Comparison of ENCODE assay signal across 8 cellular contexts in the genomic region with DNA sequence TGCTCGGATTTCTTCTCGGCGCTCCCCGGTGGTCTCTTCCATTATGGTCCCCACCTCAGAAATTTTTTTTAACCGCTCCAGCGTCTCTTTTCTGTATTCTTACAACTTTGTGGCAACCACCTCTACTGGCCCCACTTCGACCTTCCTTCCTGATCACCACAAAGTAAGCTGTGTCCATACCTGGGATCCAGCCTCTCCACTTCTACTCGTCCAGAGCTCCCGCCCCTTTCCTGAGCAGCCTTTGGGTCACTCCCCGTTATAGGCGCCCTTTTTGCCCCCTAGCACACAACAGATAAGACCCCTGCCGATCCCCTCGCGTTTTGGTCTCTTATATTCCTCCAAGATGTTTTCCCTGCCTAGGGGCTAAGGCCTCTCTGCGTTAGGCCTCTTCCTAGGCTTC. TPM values are rescaled to one million over a fixed set of nuclear protein-coding genes. Genes with fewer than 3 reads are reported as not detected.
A peak's percentile ranks its signal among the peaks of the same experiment; 100 is the strongest.
DNase-seq lines count a peak whose midpoint lies in the region; ATAC-seq, FAIRE-seq and TF ChIP-seq lines count a peak whose summit lies in the region.

No MANE protein-coding gene starts in this region.

- peaks cover 5 to 19% (median 16%) of the 10 kb centered on the region in 5 donors for H3K9me3 Mint-ChIP-seq in CD8-positive, alpha-beta memory T cell
- H3K9me3 Mint-ChIP-seq in MCF 10A (ENCODE audit: unreplicated experiment), result no peaks in the 10 kb centered on the region

- peaks cover 14% of the 10 kb centered on the region for H3K4me1 ChIP-seq in CD8-positive, alpha-beta memory T cell (ENCODE audit: insufficient read depth, low read length)
- H3K4me1 ChIP-seq in mesodermal cell (ENCODE audit: control insufficient read depth, insufficient read depth, low read length, poor library complexity, severe bottlenecking), result peaks cover 3% of the 10 kb centered on the region

- POLR2A ChIA-PET in CD8-positive, alpha-beta memory T cell (lab: Charles Lee), result no interaction called here
- POLR2A ChIA-PET in MCF 10A (lab: Yijun Ruan, JAX), result interaction anchor here (0.6 to 3.2 kb wide), 12 partner anchors 9 to 282 kb away, joined by 3 to 23 read pairs (median 4); a partner anchor contains a TSS

- peak overlapping the region; percentile 94 to 99 (median 96) for H3K27ac Mint-ChIP-seq in CD8-positive, alpha-beta memory T cell
- H3K27ac Mint-ChIP-seq in MCF 10A (ENCODE audit: low read depth, unreplicated experiment), result peak overlapping the region; percentile 100

- no peak for DNase-seq in CD8-positive, alpha-beta memory T cell
- DNase-seq in MCF 10A (ENCODE audit: unreplicated experiment) (no peak), hypothalamus (lab: John Stamatoyannopoulos, UW) (no peak), Kasumi-1 (lab: John Stamatoyannopoulos, UW) (no peak), HTR-8/SVneo (ENCODE audit: insufficient read length, low spot score) (no peak), NCI-H345 treated with DMSO at 0.1 percent for 48 hours (lab: John Stamatoyannopoulos, UW; ENCODE audit: unreplicated experiment) (no peak)

- CTCF ChIA-PET in CD8-positive, alpha-beta memory T cell (lab: Charles Lee), result interaction anchor here (1.0 kb wide), 1 partner anchor 174 kb away, joined by 3 read pairs; a partner anchor contains a TSS
- CTCF ChIA-PET in MCF 10A (lab: Yijun Ruan, JAX), result interaction anchor here (0.6 kb wide), 1 partner anchor 10 kb away, joined by 4 read pairs; no protein-coding TSS in a partner anchor

- peaks cover 50 to 68% (median 63%) of the 10 kb centered on the region in 3 donors for H3K4me1 Mint-ChIP-seq in CD8-positive, alpha-beta memory T cell
- peaks cover 12% of the 10 kb centered on the region for H3K4me1 Mint-ChIP-seq in MCF 10A (ENCODE audit: insufficient read depth, unreplicated experiment)

- H3K27ac ChIP-seq in CD8-positive, alpha-beta memory T cell (ENCODE audit: low read depth, low read length), result peak overlapping the region; percentile 97
- H3K27ac ChIP-seq in mesodermal cell (ENCODE audit: low read depth, low read length, severe bottlenecking), result peak overlapping the region; percentile 63

- intact Hi-C loops in MCF 10A (cut with micrococcal nuclease), result no loop called here

- no TSS peak for BruUV-seq in MCF 10A (replicated peaks; lab: Mats Ljungman, UMichigan)

- H3K36me3 Mint-ChIP-seq in CD8-positive, alpha-beta memory T cell, result peaks cover 27 to 76% (median 39%) of the 10 kb centered on the region in 3 donors
- H3K36me3 Mint-ChIP-seq in MCF 10A (ENCODE audit: insufficient read depth, unreplicated experiment), result peaks cover 60% of the 10 kb centered on the region

- no peak for FAIRE-seq in HTR-8/SVneo (lab: Jason Lieb, UNC)

- H3K27me3 ChIP-seq in CD8-positive, alpha-beta memory T cell (ENCODE audit: insufficient read depth, low read length, poor library complexity, severe bottlenecking), result no peaks in the 10 kb centered on the region

- WGBS in mesodermal cell (ENCODE audit: insufficient coverage in 2 of 2), 2 experiments, result 2 to 3% methylated on average over 13 to 15 of the region's 15 CpGs

- H3K9me3 ChIP-seq in CD8-positive, alpha-beta memory T cell (ENCODE audit: low read length), result peaks cover 8% of the 10 kb centered on the region
- peaks cover 25% of the 10 kb centered on the region for H3K9me3 ChIP-seq in mesodermal cell (ENCODE audit: control insufficient read depth, low read length)

- peak overlapping the region; percentile 91 to 99 (median 92) for H3K4me3 Mint-ChIP-seq in CD8-positive, alpha-beta memory T cell
- H3K4me3 Mint-ChIP-seq in MCF 10A (ENCODE audit: unreplicated experiment), result peak overlapping the region; percentile 98

- TF ChIP-seq CTCF in MCF 10A (IDR thresholded peaks at IDR 0.05; ENCODE audit: unreplicated experiment), result no peak

- H3K4me3 ChIP-seq in CD8-positive, alpha-beta memory T cell (ENCODE audit: low read length), result peak overlapping the region; percentile 92
- H3K4me3 ChIP-seq in mesodermal cell (ENCODE audit: extremely low read depth, insufficient read depth, low read length, poor library complexity, severe bottlenecking), result peak overlapping the region; percentile 95

- ATAC-seq in HG03175 (IDR thresholded peaks at IDR 0.05; ENCODE audit: unreplicated experiment), result peak; percentile 10

- no peaks in the 10 kb centered on the region for H3K27me3 Mint-ChIP-seq in CD8-positive, alpha-beta memory T cell
- H3K27me3 Mint-ChIP-seq in MCF 10A (ENCODE audit: insufficient read depth, unreplicated experiment), result no peaks in the 10 kb centered on the region

- peaks cover 20% of the 10 kb centered on the region for H3K36me3 ChIP-seq in CD8-positive, alpha-beta memory T cell (ENCODE audit: insufficient read depth, low read length)
- peaks cover 64% of the 10 kb centered on the region for H3K36me3 ChIP-seq in mesodermal cell (ENCODE audit: control insufficient read depth, insufficient read depth, low read length)

RNA-seq across cellular contexts. Expression of a gene that starts 0.6 kb away (rescaled TPM):
- 10 to 100 TPM; 38.1 to 43.8 TPM for total RNA-seq in CD8-positive, alpha-beta memory T cell
- 26.9 TPM for polyA plus RNA-seq in CD8-positive, alpha-beta memory T cell
- 74.5 and 85.7 TPM in 2 replicates for total RNA-seq in MCF 10A (2022)
- 50.5 TPM for polyA plus RNA-seq in mesodermal cell (2013, experiment 1 of 2)
- polyA plus RNA-seq in mesodermal cell (2013, experiment 2 of 2), result 45.3 TPM

RNA-seq across cellular contexts. Expression of a gene that starts 0.6 kb away (rescaled TPM):
- 10 to 100 TPM; 31.1 to 31.5 TPM for total RNA-seq in CD8-positive, alpha-beta memory T cell
- 42.1 TPM for polyA plus RNA-seq in CD8-positive, alpha-beta memory T cell
- total RNA-seq in MCF 10A (2022), result 37.8 and 41.2 TPM in 2 replicates
- 23.2 TPM for polyA plus RNA-seq in mesodermal cell (2013, experiment 1 of 2)
- polyA plus RNA-seq in mesodermal cell (2013, experiment 2 of 2), result 22.6 TPM
